In genomic region chr3:10783360-10784346, GRCh38 we compare ENCODE assay signal across 8 cellular contexts. TPM values are rescaled to one million over a fixed set of nuclear protein-coding genes. Genes with fewer than 3 reads are reported as not detected.
DNase-seq lines count a peak whose midpoint lies in the region; ATAC-seq, FAIRE-seq and TF ChIP-seq lines count a peak whose summit lies in the region.

No MANE protein-coding gene starts in this region.

- peak; percentile 90 for TF ChIP-seq CTCF in HFFc6 (IDR thresholded peaks at IDR 0.05)
- TF ChIP-seq CTCF in foreskin fibroblast (IDR thresholded peaks at IDR 0.05; ENCODE audit: low read depth, low read length): peak; percentile 68

- H3K9me3 Mint-ChIP-seq in HFFc6: no peaks in the 10 kb centered on the region

- H3K4me3 ChIP-seq in foreskin fibroblast (ENCODE audit: low read depth in 1 of 2, low read length in 2 of 2): no peak overlapping the region

- peaks cover 3% of the 10 kb centered on the region for H3K27me3 Mint-ChIP-seq in HFFc6 (ENCODE audit: insufficient read depth)

- H3K36me3 Mint-ChIP-seq in HFFc6 (ENCODE audit: low read depth): no peaks in the 10 kb centered on the region

- no peaks in the 10 kb centered on the region for H3K4me1 Mint-ChIP-seq in HFFc6 (ENCODE audit: low read depth)

- peak; percentile 26 for DNase-seq in NCI-H748 (lab: John Stamatoyannopoulos, UW; ENCODE audit: unreplicated experiment)
- DNase-seq in NCI-H748 treated with DMSO at 0.1 percent for 48 hours (lab: John Stamatoyannopoulos, UW): no peak
- DNase-seq in HFFc6: peak; percentile 29
- DNase-seq in SW480 (ENCODE audit: low spot score): peak; percentile 13
- DNase-seq in foreskin fibroblast: peak; percentile 6 to 9
- DNase-seq in putamen (ENCODE audit: low spot score): peak; percentile 36
- DNase-seq in HTR-8/SVneo (ENCODE audit: insufficient read length, low spot score): no peak

- H3K4me3 Mint-ChIP-seq in HFFc6: no peak overlapping the region

- no peak for ATAC-seq in HG02610 (IDR thresholded peaks at IDR 0.05; ENCODE audit: unreplicated experiment)

- H3K27ac Mint-ChIP-seq in HFFc6: no peak overlapping the region

- FAIRE-seq in HTR-8/SVneo (lab: Jason Lieb, UNC): no peak

RNA-seq across cellular contexts. Expression of gene SLC6A11, which starts 32.4 kb away (rescaled TPM):
- total RNA-seq in HFFc6 (2021; fragmentation: NEBNext Ultra II Directional; extraction: Animal tissue kit (Norgen Biotek cat#: 25700)): under 1 TPM in 1 of 6 experiments, not detected in 5; 0.05 TPM

Comparison
In these comparisons a context has a peak if more than half of its experiments do, and no peak if none do; other contexts are left out.
1. DNase-seq: peak in NCI-H748 (single experiment), HFFc6 (single experiment), SW480 (single experiment), foreskin fibroblast (2 of 2) and putamen (single experiment); none in NCI-H748 treated with DMSO at 0.1 percent for 48 hours (single experiment) and HTR-8/SVneo (single experiment).